ENCODE assay signal across 8 cellular contexts in the genomic region with DNA sequence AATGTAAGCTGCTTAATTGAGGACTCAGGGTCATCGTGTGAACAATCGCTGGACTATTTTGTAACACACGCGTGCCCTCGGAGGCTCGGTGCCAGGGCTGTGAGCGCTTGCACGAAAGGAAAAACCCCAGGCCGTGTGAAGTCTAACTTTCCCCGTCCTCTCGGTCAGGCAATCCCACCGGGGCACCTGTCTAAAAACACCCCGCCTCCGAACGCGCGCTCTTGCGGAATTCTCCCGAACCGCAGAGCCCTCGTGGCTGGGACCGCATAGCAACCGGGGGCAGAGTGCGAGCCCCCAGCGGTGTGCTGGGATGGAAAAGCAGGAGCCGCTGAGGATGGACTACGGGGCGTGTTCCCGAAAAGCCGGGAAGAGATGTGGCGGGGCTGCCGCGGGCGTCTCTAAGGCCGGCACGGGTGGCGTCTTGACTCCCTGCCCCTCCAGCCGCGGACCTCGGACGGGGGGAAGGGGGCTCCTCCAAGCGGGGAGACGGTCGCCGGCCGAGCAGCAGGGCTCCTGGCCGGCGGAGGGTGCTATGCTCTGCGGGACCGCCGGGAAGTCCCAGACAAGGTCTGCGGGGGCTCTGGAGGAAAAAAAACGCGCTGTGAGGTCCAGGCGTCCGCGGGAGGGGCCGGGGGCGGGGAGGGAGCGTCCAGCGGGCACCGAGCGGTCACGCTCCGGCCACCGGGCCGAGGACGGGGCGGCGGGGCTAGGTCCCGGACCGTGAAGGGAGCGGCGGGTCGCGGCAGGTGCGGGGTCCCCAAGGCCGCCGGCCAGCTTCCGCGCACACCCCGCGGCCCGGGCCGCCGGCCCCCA. TPM values are rescaled to one million over a fixed set of nuclear protein-coding genes. Genes with fewer than 3 reads are reported as not detected.
DNase-seq lines count a peak whose midpoint lies in the region; ATAC-seq and TF ChIP-seq lines count a peak whose summit lies in the region.

No MANE protein-coding gene starts in this region.

- peak overlapping the region; percentile 80 for H3K4me3 Mint-ChIP-seq in endodermal cell
- H3K4me3 Mint-ChIP-seq in stimulated activated naive B cell treated with anti-CD40 and anti-IgM and Interleukin-4, amounts not matched to agents 10 μg/mL and 1 μg/mL and 100 μg/mL, for 72 hours = peak overlapping the region; percentile 87 to 92

- peaks cover 18% of the 10 kb centered on the region for H3K27me3 Mint-ChIP-seq in endodermal cell (ENCODE audit: insufficient read depth)
- H3K27me3 Mint-ChIP-seq in stimulated activated naive B cell treated with anti-CD40 and anti-IgM and Interleukin-4, amounts not matched to agents 10 μg/mL and 1 μg/mL and 100 μg/mL, for 72 hours = no peaks in the 10 kb centered on the region

- peak overlapping the region; percentile 89 for H3K4me3 ChIP-seq in endodermal cell (ENCODE audit: low read length)

- no peaks in the 10 kb centered on the region for H3K9me3 ChIP-seq in endodermal cell (ENCODE audit: control insufficient read depth, low read length)

- peak overlapping the region; percentile 86 for H3K9ac ChIP-seq in endodermal cell (ENCODE audit: extremely low read depth, low read length, poor library complexity, severe bottlenecking)

- H3K36me3 Mint-ChIP-seq in endodermal cell (ENCODE audit: low read depth) = peaks cover 17% of the 10 kb centered on the region
- peaks cover 24 to 54% of the 10 kb centered on the region in 2 donors for H3K36me3 Mint-ChIP-seq in stimulated activated naive B cell treated with anti-CD40 and anti-IgM and Interleukin-4, amounts not matched to agents 10 μg/mL and 1 μg/mL and 100 μg/mL, for 72 hours

- DNase-seq in NCI-H146 (lab: John Stamatoyannopoulos, UW) = peak; percentile 26
- no peak for DNase-seq in NCI-H146 treated with DMSO at 0.1 percent for 48 hours (lab: John Stamatoyannopoulos, UW; ENCODE audit: unreplicated experiment)
- peak; percentile 66 for DNase-seq in NCI-H2227 (lab: John Stamatoyannopoulos, UW; ENCODE audit: unreplicated experiment)
- DNase-seq in activated CD8-positive, alpha-beta memory T cell treated with anti-CD3 and anti-CD28 coated beads for 4 hours (ENCODE audit: low read depth in 2 of 2) = peak; percentile 8 to 34
- DNase-seq in endodermal cell = peak; percentile 78
- DNase-seq in mucosa of gallbladder (ENCODE audit: low spot score) = peak; percentile 32
- DNase-seq in stimulated activated naive B cell treated with anti-CD40 and anti-IgM and Interleukin-4, amounts not matched to agents 10 μg/mL and 1 μg/mL and 100 μg/mL, for 72 hours = peak; percentile 81

- H3K27me3 ChIP-seq in endodermal cell (ENCODE audit: control insufficient read depth, insufficient read depth, low read length, poor library complexity, severe bottlenecking) = peaks cover 6% of the 10 kb centered on the region

- H3K27ac Mint-ChIP-seq in endodermal cell = peak overlapping the region; percentile 77
- peak overlapping the region; percentile 100 for H3K27ac Mint-ChIP-seq in stimulated activated naive B cell treated with anti-CD40 and anti-IgM and Interleukin-4, amounts not matched to agents 10 μg/mL and 1 μg/mL and 100 μg/mL, for 72 hours

- 2% methylated on average over 47 to 86 of the region's 86 CpGs for WGBS in endodermal cell (ENCODE audit: insufficient coverage in 1 of 2, insufficient read length in 1 of 2), 2 experiments

- H3K4me1 Mint-ChIP-seq in endodermal cell = peaks cover 13% of the 10 kb centered on the region
- H3K4me1 Mint-ChIP-seq in stimulated activated naive B cell treated with anti-CD40 and anti-IgM and Interleukin-4, amounts not matched to agents 10 μg/mL and 1 μg/mL and 100 μg/mL, for 72 hours = peaks cover 42 to 47% of the 10 kb centered on the region in 2 donors

- peaks cover 6% of the 10 kb centered on the region for H3K4me1 ChIP-seq in endodermal cell (ENCODE audit: control insufficient read depth, insufficient read depth, low read length)

- ATAC-seq in HG02588 (IDR thresholded peaks at IDR 0.05; ENCODE audit: unreplicated experiment) = peak; percentile 24
- ATAC-seq in stimulated activated naive B cell treated with anti-CD40 and anti-IgM and Interleukin-4, amounts not matched to agents 10 μg/mL and 1 μg/mL and 100 μg/mL, for 72 hours (replicated peaks) = peak; percentile 52

- TF ChIP-seq CTCF in endodermal cell (conservative IDR thresholded peaks at IDR 0.05) = peak; percentile 46

- peaks cover under 1% of the 10 kb centered on the region for H3K9me3 Mint-ChIP-seq in endodermal cell
- H3K9me3 Mint-ChIP-seq in stimulated activated naive B cell treated with anti-CD40 and anti-IgM and Interleukin-4, amounts not matched to agents 10 μg/mL and 1 μg/mL and 100 μg/mL, for 72 hours = peaks cover 0 to 3% of the 10 kb centered on the region in 2 donors

- peak overlapping the region; percentile 98 for H3K27ac ChIP-seq in endodermal cell (ENCODE audit: low read depth, low read length)

- H3K36me3 ChIP-seq in endodermal cell (ENCODE audit: control insufficient read depth, insufficient read depth, low read length) = peaks cover 18% of the 10 kb centered on the region

RNA-seq across cellular contexts. Expression of gene ZBTB21, which starts 0.9 kb away (rescaled TPM):
- 10 to 100 TPM; 17.3 to 23.1 TPM for total RNA-seq in endodermal cell
- 14.0 TPM for polyA plus RNA-seq in endodermal cell (2013, experiment 1 of 2)
- 14.4 TPM for polyA plus RNA-seq in endodermal cell (2013, experiment 2 of 2)
- total RNA-seq in mucosa of gallbladder = 22.8 TPM

RNA-seq across cellular contexts. Expression of gene C2CD2, which starts 55.4 kb away (rescaled TPM):
- total RNA-seq in endodermal cell = 10 to 100 TPM; 26.3 to 28.7 TPM
- 8.9 TPM for polyA plus RNA-seq in endodermal cell (2013, experiment 1 of 2)
- polyA plus RNA-seq in endodermal cell (2013, experiment 2 of 2) = 7.2 TPM
- 30.8 TPM for total RNA-seq in mucosa of gallbladder
